ENCODE assay signal across 11 cellular contexts in genomic region chr15:51874751-51875644, GRCh38. TPM values are rescaled to one million over a fixed set of nuclear protein-coding genes. Genes with fewer than 3 reads are reported as not detected.
DNase-seq lines count a peak whose midpoint lies in the region; ATAC-seq, FAIRE-seq and TF ChIP-seq lines count a peak whose summit lies in the region.
"Had no signal": no experiment of that assay in that cellular context is flagged by ENCODE, and none has a peak within 500 bp of the region (broad histone marks: within the 10 kb centered on the region; RNA-seq: fewer than 3 reads in every experiment).

No MANE protein-coding gene starts in this region.

- H2AFZ ChIP-seq in HepG2 (ENCODE audit: low read length), result no peak overlapping the region
- H2AFZ ChIP-seq: parathyroid adenoma had no signal

- CTCF ChIA-PET in HepG2 (lab: Yijun Ruan, JAX; ENCODE audit: low intra/inter-chr PET ratio, low total read pairs), result no interaction called here

- ATAC-seq in Right ventricle myocardium inferior (peak; percentile 72), HepG2 (peak; percentile 54), aorta (ENCODE audit: low FRiP score) (peak; percentile 79), HG02759 (IDR thresholded peaks at IDR 0.05; ENCODE audit: unreplicated experiment) (no peak)

- in situ Hi-C loops in HepG2 (cut with HindIII; ENCODE audit: extremely low pct_ligation_motif_present, low pct_unique_long_range_greater_than_20kb), result no loop called here

- no peak for DNase-seq in Right ventricle myocardium inferior (ENCODE audit: missing footprints)
- no peak for DNase-seq in cardiac septum (ENCODE audit: low spot score)
- peak; percentile 37 for DNase-seq in cerebellar cortex (ENCODE audit: low spot score)
- DNase-seq in HepG2 (ENCODE audit: low spot score), result peak; percentile 29
- no peak for DNase-seq in aorta
- no peak for DNase-seq in T-helper 9 cell
- DNase-seq in SK-N-DZ (ENCODE audit: low spot score), result no peak
- DNase-seq: activated CD8-positive, alpha-beta memory T cell treated with anti-CD3 and anti-CD28 coated beads, Interleukin-2, amount 50 U/mL, for 48 hours had no signal

- no peak for TF ChIP-seq RAD21 in HepG2 (CRISPR knock-in tag; IDR thresholded peaks at IDR 0.05)

- intact Hi-C loops in Right ventricle myocardium inferior (cut with DNase I) (loop anchor here (5.0 kb wide), 1 partner anchor 43 kb away; no protein-coding TSS in a partner anchor), cardiac septum (cut with DNase I) (no loop called here), HepG2 (cut with micrococcal nuclease; ENCODE audit: unreplicated experiment) (no loop called here), aorta (cut with DNase I) (no loop called here)

- H3K4me1 ChIP-seq in HepG2 (ENCODE audit: insufficient read depth, low read length) (peaks cover 25% of the 10 kb centered on the region), aorta (ENCODE audit: control insufficient read depth in 1 of 2, insufficient read depth in 2 of 2, low read length in 2 of 2) (peaks cover 3 to 16% of the 10 kb centered on the region in 2 donors)
- H3K4me1 ChIP-seq: parathyroid adenoma had no signal

- no peak overlapping the region for H3K4me3 ChIP-seq in HepG2 (replicated peaks in 1 of 3; ENCODE audit: insufficient read depth in 1 of 3, low read depth in 2 of 3, low read length in 3 of 3)
- H3K4me3 ChIP-seq in aorta (ENCODE audit: low read length in 2 of 2), result no peak overlapping the region

- no peak overlapping the region for H3K27ac ChIP-seq in HepG2 (ENCODE audit: extremely low read length, insufficient read depth, low read length)
- peak overlapping the region; percentile 54 to 76 for H3K27ac ChIP-seq in aorta (ENCODE audit: low read depth in 1 of 2, low read length in 2 of 2)
- H3K27ac ChIP-seq: C4-2B, parathyroid adenoma had no signal

- H3K27me3 ChIP-seq in HepG2 (ENCODE audit: control insufficient read depth in 1 of 2, insufficient read depth in 2 of 2, low read length in 2 of 2) (no peaks in the 10 kb centered on the region), aorta (ENCODE audit: control insufficient read depth in 1 of 2, insufficient read depth in 2 of 2, low read length in 1 of 2) (no peaks in the 10 kb centered on the region)

- H3K9me3 ChIP-seq in HepG2 (ENCODE audit: low read length) (no peaks in the 10 kb centered on the region), aorta (ENCODE audit: control insufficient read depth, low read length) (no peaks in the 10 kb centered on the region)

- H3K36me3 ChIP-seq in HepG2 (replicated peaks in 1 of 2; ENCODE audit: control insufficient read depth in 1 of 2, insufficient read depth in 2 of 2, low read length in 2 of 2), result peaks cover 6 to 23% of the 10 kb centered on the region in 2 experiments; a peak in 4 of 5 replicates
- no peaks in the 10 kb centered on the region for H3K36me3 ChIP-seq in aorta (ENCODE audit: control insufficient read depth in 1 of 2, insufficient read depth in 2 of 2, low read length in 1 of 2)

- no peak for TF ChIP-seq POLR2A in HepG2 (IDR thresholded peaks at IDR 0.05; ENCODE audit: insufficient read depth in 1 of 2, low read depth in 2 of 2, low read length in 2 of 2)

- FAIRE-seq in HepG2 (lab: Jason Lieb, UNC), result no peak

- no TSS peak for BruUV-seq in HepG2 (replicated peaks; lab: Mats Ljungman, UMichigan)

- POLR2A ChIA-PET in HepG2 (lab: Yijun Ruan, JAX), result no interaction called here

- no peaks in the 10 kb centered on the region; the same call in 1 of the 2 replicates for H4K20me1 ChIP-seq in HepG2 (ENCODE audit: insufficient read depth, low read length)

- no peak overlapping the region for H3K4me2 ChIP-seq in HepG2 (ENCODE audit: low read depth, low read length)

- 84% methylated on average over 8 of the region's 8 CpGs for WGBS in HepG2 (ENCODE audit: low lambda C conversion rate)
- WGBS in aorta, 2 donors, result 34 to 42% methylated on average over 8 of the region's 8 CpGs

- TF ChIP-seq CTCF in HepG2 (CRISPR knock-in tag; IDR thresholded peaks at IDR 0.05), result no peak

- H3K9ac ChIP-seq in HepG2 (ENCODE audit: insufficient read depth, low read depth, low read length), result no peak overlapping the region
- H3K9ac ChIP-seq: parathyroid adenoma had no signal

- TF ChIP-seq EP300 in HepG2 (IDR thresholded peaks at IDR 0.05; ENCODE audit: low read depth in 2 of 2, low read length in 2 of 2) (no peak), HepG2 (CRISPR knock-in tag; IDR thresholded peaks at IDR 0.05; ENCODE audit: borderline replicate concordance) (no peak)

- no peaks in the 10 kb centered on the region for H3K79me2 ChIP-seq in HepG2 (ENCODE audit: insufficient read depth, low read length)
- H3K79me2 ChIP-seq: parathyroid adenoma had no signal

TF ChIP-seq in HepG2, 621 proteins besides CTCF, POLR2A, EP300 and RAD21:
- TF ChIP-seq FOSL2 (CRISPR knock-in tag; IDR thresholded peaks at IDR 0.05) (peak; percentile 52), TBX3 (IDR thresholded peaks at IDR 0.05; ENCODE audit: borderline replicate concordance) (no peak)

RNA-seq across cellular contexts. Expression of gene TMOD3, which starts 45.5 kb away (rescaled TPM):
- total RNA-seq in Right ventricle myocardium inferior (19.2 TPM), cardiac septum (17.4 TPM), HepG2 (2016; rRNA removed; fragmentation: Illumina TruSeq; extraction: Trizol) (23.2 and 33.7 TPM in 2 replicates), aorta (10 to 100 TPM; 47.8 to 57.3 TPM)
- 9.8 and 10.8 TPM in 2 replicates for total RNA-seq in HepG2 (2016; cell fraction: cytosol; rRNA removed; fragmentation: Illumina TruSeq; extraction: Trizol; ENCODE audit: low read depth)
- 19.6 and 30.3 TPM in 2 replicates for total RNA-seq in HepG2 (2016; cell fraction: insoluble cytoplasmic fraction; rRNA removed; fragmentation: Illumina TruSeq; extraction: Trizol)
- total RNA-seq in HepG2 (2016; cell fraction: membrane; rRNA removed; fragmentation: Illumina TruSeq; extraction: Trizol), result 7.2 and 9.7 TPM in 2 replicates
- total RNA-seq in HepG2 (2016; cell fraction: nucleus; rRNA removed; fragmentation: Illumina TruSeq; extraction: Trizol), result 13.6 and 14.7 TPM in 2 replicates
- polyA plus RNA-seq in HepG2 (2011; rRNA removed) (5.0 and 5.1 TPM in 2 replicates), aorta (10 to 100 TPM; 11.0 to 11.6 TPM)
- 2.2 and 4.2 TPM in 2 replicates for polyA plus RNA-seq in HepG2 (2011; cell fraction: cytosol; rRNA removed)
- polyA plus RNA-seq in HepG2 (2011; cell fraction: nucleus; rRNA removed), result 1.7 and 2.5 TPM in 2 replicates
- polyA plus RNA-seq in HepG2 (2012), result 7.1 and 8.4 TPM in 2 replicates
- polyA plus RNA-seq in HepG2 (2016; cell fraction: cytosol; fragmentation: Illumina TruSeq; extraction: Trizol; ENCODE audit: low read depth), result 0.60 and 0.76 TPM in 2 replicates
- 23.4 and 23.6 TPM in 2 replicates for polyA plus RNA-seq in HepG2 (2016; cell fraction: insoluble cytoplasmic fraction; fragmentation: Illumina TruSeq; extraction: Trizol; ENCODE audit: low read depth)
- 2.7 and 2.8 TPM in 2 replicates for polyA plus RNA-seq in HepG2 (2016; cell fraction: membrane; fragmentation: Illumina TruSeq; extraction: Trizol; ENCODE audit: low read depth)
- 8.8 and 9.6 TPM in 2 replicates for polyA plus RNA-seq in HepG2 (2016; cell fraction: nucleus; fragmentation: Illumina TruSeq; extraction: Trizol; ENCODE audit: insufficient read depth, low read depth)
- 5.3 and 23.0 TPM in 2 replicates for polyA minus RNA-seq in HepG2 (2011; rRNA and poly(A)+ RNA removed; ENCODE audit: low replicate concordance)
- polyA minus RNA-seq in HepG2 (2011; cell fraction: cytosol; rRNA and poly(A)+ RNA removed), result 7.6 and 9.3 TPM in 2 replicates
- 14.5 and 15.8 TPM in 2 replicates for polyA minus RNA-seq in HepG2 (2011; cell fraction: nucleus; rRNA and poly(A)+ RNA removed)
- polyA plus RNA-seq in SK-N-DZ (2014; cell fraction: cytosol; rRNA removed), result 12.3 and 12.5 TPM in 2 replicates
- polyA plus RNA-seq in SK-N-DZ (2014; cell fraction: nucleus; rRNA removed), result 3.1 and 11.6 TPM in 2 replicates

Comparison
In these comparisons a context has a peak if more than half of its experiments do, and no peak if none do; other contexts are left out.
1. DNase-seq: peak in cerebellar cortex (single experiment) and HepG2 (single experiment); none in Right ventricle myocardium inferior (single experiment), cardiac septum (single experiment), aorta (0 of 2), T-helper 9 cell (single experiment) and SK-N-DZ (single experiment).